ENCODE assay signal across 1 cellular context in genomic region chr19:52138614-52139290, GRCh38.
A peak's percentile ranks its signal among the peaks of the same experiment; 100 is the strongest.
TF ChIP-seq lines count a peak whose summit lies in the region.

No MANE protein-coding gene starts in this region.

TF ChIP-seq in HEK293, 187 proteins besides CTCF, POLR2A, EP300 and RAD21 (continued from another document):
- TF ChIP-seq GLIS1 (tag by site-specific recombination; IDR thresholded peaks at IDR 0.05) (no peak), ZNF658 (tag by site-specific recombination; IDR thresholded peaks at IDR 0.05) (no peak), ZBTB20 (tag by site-specific recombination; IDR thresholded peaks at IDR 0.05) (peak; percentile 56), ZNF530 (tag by site-specific recombination; IDR thresholded peaks at IDR 0.05; ENCODE audit: low read depth) (peak; percentile 6; the same call in 1 of the 2 replicates), ZNF692 (tag by site-specific recombination; IDR thresholded peaks at IDR 0.05) (0 out of 2 replicates have a peak, but pooled peaks have one; percentile 24), ZNF155 (tag by site-specific recombination; IDR thresholded peaks at IDR 0.05) (0 out of 2 replicates have a peak, but pooled peaks have one; percentile 10), SP2 (tag by site-specific recombination; IDR thresholded peaks at IDR 0.05) (peak; percentile 38; the same call in 1 of the 2 replicates), ZBTB11 (tag by site-specific recombination; conservative IDR thresholded peaks at IDR 0.05; ENCODE audit: low read depth) (peak; percentile 64), PRDM1 (tag by site-specific recombination; IDR thresholded peaks at IDR 0.05) (peak; percentile 98), SP3 (tag by site-specific recombination; IDR thresholded peaks at IDR 0.05) (0 out of 2 replicates have a peak, but pooled peaks have one; percentile 16), ZNF335 (tag by site-specific recombination; conservative IDR thresholded peaks at IDR 0.05) (peak; percentile 97), ZNF366 (tag by site-specific recombination; conservative IDR thresholded peaks at IDR 0.05) (peak; percentile 70), YY2 (tag by site-specific recombination; IDR thresholded peaks at IDR 0.05) (no peak), ZNF398 (tag by site-specific recombination; IDR thresholded peaks at IDR 0.05) (peak; percentile 89), ZNF777 (tag by site-specific recombination; IDR thresholded peaks at IDR 0.05; ENCODE audit: borderline replicate concordance) (0 out of 2 replicates have a peak, but pooled peaks have one; percentile 11)
- TF ChIP-seq, protein P1, sequence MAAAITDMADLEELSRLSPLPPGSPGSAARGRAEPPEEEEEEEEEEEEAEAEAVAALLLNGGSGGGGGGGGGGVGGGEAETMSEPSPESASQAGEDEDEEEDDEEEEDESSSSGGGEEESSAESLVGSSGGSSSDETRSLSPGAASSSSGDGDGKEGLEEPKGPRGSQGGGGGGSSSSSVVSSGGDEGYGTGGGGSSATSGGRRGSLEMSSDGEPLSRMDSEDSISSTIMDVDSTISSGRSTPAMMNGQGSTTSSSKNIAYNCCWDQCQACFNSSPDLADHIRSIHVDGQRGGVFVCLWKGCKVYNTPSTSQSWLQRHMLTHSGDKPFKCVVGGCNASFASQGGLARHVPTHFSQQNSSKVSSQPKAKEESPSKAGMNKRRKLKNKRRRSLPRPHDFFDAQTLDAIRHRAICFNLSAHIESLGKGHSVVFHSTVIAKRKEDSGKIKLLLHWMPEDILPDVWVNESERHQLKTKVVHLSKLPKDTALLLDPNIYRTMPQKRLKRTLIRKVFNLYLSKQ (tag by site-specific recombination; IDR thresholded peaks at IDR 0.05; ENCODE audit: borderline replicate concordance) = no peak
- TF ChIP-seq, protein P2, sequence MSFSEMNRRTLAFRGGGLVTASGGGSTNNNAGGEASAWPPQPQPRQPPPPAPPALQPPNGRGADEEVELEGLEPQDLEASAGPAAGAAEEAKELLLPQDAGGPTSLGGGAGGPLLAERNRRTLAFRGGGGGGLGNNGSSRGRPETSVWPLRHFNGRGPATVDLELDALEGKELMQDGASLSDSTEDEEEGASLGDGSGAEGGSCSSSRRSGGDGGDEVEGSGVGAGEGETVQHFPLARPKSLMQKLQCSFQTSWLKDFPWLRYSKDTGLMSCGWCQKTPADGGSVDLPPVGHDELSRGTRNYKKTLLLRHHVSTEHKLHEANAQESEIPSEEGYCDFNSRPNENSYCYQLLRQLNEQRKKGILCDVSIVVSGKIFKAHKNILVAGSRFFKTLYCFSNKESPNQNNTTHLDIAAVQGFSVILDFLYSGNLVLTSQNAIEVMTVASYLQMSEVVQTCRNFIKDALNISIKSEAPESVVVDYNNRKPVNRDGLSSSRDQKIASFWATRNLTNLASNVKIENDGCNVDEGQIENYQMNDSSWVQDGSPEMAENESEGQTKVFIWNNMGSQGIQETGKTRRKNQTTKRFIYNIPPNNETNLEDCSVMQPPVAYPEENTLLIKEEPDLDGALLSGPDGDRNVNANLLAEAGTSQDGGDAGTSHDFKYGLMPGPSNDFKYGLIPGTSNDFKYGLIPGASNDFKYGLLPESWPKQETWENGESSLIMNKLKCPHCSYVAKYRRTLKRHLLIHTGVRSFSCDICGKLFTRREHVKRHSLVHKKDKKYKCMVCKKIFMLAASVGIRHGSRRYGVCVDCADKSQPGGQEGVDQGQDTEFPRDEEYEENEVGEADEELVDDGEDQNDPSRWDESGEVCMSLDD (tag by site-specific recombination; IDR thresholded peaks at IDR 0.05) = peak; percentile 71; the same call in 1 of the 2 replicates
